Comparison of ENCODE assay signal across 1 cellular context in genomic region chr14:100032749-100033148, GRCh38.
TF ChIP-seq lines count a peak whose summit lies in the region.

No MANE protein-coding gene starts in this region.

TF ChIP-seq in HCT116, 20 proteins besides CTCF, POLR2A, EP300 and RAD21 (continued from another document):
- no peak for TF ChIP-seq EZH2phosphoT487 (IDR thresholded peaks at IDR 0.05; ENCODE audit: borderline replicate concordance)
- no peak for TF ChIP-seq SRF (IDR thresholded peaks at IDR 0.05; ENCODE audit: low read depth)
- no peak for TF ChIP-seq JUND (IDR thresholded peaks at IDR 0.05)
- TF ChIP-seq YY1 (IDR thresholded peaks at IDR 0.05; ENCODE audit: extremely low read depth, insufficient replicate concordance, low read depth, low read length): no peak
- no peak for TF ChIP-seq FOSL1 (IDR thresholded peaks at IDR 0.05; ENCODE audit: low read depth)
- TF ChIP-seq ZNF274 (IDR thresholded peaks at IDR 0.05; ENCODE audit: low read depth, low read length): no peak
- TF ChIP-seq POLR2AphosphoS5 (IDR thresholded peaks at IDR 0.05; ENCODE audit: low read depth, low read length): no peak
- TF ChIP-seq EGR1 (IDR thresholded peaks at IDR 0.05; ENCODE audit: low read depth): no peak
- no peak for TF ChIP-seq ZBTB33 (IDR thresholded peaks at IDR 0.05; ENCODE audit: extremely low read depth, insufficient replicate concordance, low read length)
- TF ChIP-seq CEBPB (IDR thresholded peaks at IDR 0.05; ENCODE audit: low read depth): no peak
- no peak for TF ChIP-seq ZFX (IDR thresholded peaks at IDR 0.05)
- no peak for TF ChIP-seq SP1 (IDR thresholded peaks at IDR 0.05; ENCODE audit: low read depth)
